ENCODE assay signal across 8 cellular contexts in genomic region chr17:35243459-35244204, GRCh38. TPM values are rescaled to one million over a fixed set of nuclear protein-coding genes. Genes with fewer than 3 reads are reported as not detected.
DNase-seq lines count a peak whose midpoint lies in the region; ATAC-seq and TF ChIP-seq lines count a peak whose summit lies in the region.

No MANE protein-coding gene starts in this region.

- no peak for TF ChIP-seq CTCF in foreskin keratinocyte (conservative IDR thresholded peaks at IDR 0.05)
- no peak for TF ChIP-seq CTCF in tibial nerve (IDR thresholded peaks at IDR 0.05)

- H3K27ac ChIP-seq in foreskin keratinocyte, result peak overlapping the region; percentile 97
- H3K27ac ChIP-seq in tibial nerve, result peak overlapping the region; percentile 92 to 96 (median 95)

- 0 to 1% methylated on average over 17 of the region's 17 CpGs for WGBS in tibial nerve, 2 donors

- TF ChIP-seq EP300 in tibial nerve (IDR thresholded peaks at IDR 0.05), result peak; percentile 11 to 34

- H2AFZ ChIP-seq in neuron (ENCODE audit: low read depth, low read length), result peak overlapping the region; percentile 93

- TF ChIP-seq POLR2A in tibial nerve (IDR thresholded peaks at IDR 0.05), result no peak

- peak; percentile 7 for ATAC-seq in foreskin keratinocyte

- H3K9me3 ChIP-seq in neuron (ENCODE audit: low read length) (no peaks in the 10 kb centered on the region), tibial nerve (no peaks in the 10 kb centered on the region)

- H3K36me3 ChIP-seq in neuron (ENCODE audit: insufficient read depth, low read length) (no peaks in the 10 kb centered on the region), tibial nerve (no peaks in the 10 kb centered on the region)

- H3K4me1 ChIP-seq in foreskin keratinocyte (peaks cover 16% of the 10 kb centered on the region), neuron (ENCODE audit: insufficient read depth, low read length) (peaks cover 20% of the 10 kb centered on the region), tibial nerve (peaks cover 0 to 49% (median 22%) of the 10 kb centered on the region in 4 donors)

- DNase-seq in NK-92 treated with Interleukin-12 subunit alpha and Interleukin-12 subunit beta, amount 100 ng/mL, for 24 hours (lab: John Stamatoyannopoulos, UW), result peak; percentile 47
- DNase-seq in NK-92 (lab: John Stamatoyannopoulos, UW; ENCODE audit: unreplicated experiment) (no peak), foreskin keratinocyte (peak; percentile 44 to 63), tibial nerve (ENCODE audit: low spot score in 2 of 2) (peak; percentile 25 to 66), HPDE6-E6E7 (ENCODE audit: extremely low spot score) (no peak)
- DNase-seq in activated effector memory CD4-positive, alpha-beta T cell treated with Interleukin-2 at 50 U/mL for 16 hours, result peak; percentile 35

- H3K4me3 ChIP-seq in neuron (ENCODE audit: low read length) (peak overlapping the region; percentile 77), tibial nerve (peak overlapping the region; percentile 77 to 87 (median 81))

- H3K27me3 ChIP-seq in foreskin keratinocyte (no peaks in the 10 kb centered on the region), neuron (ENCODE audit: insufficient read depth, low read length) (no peaks in the 10 kb centered on the region), tibial nerve (no peaks in the 10 kb centered on the region)

TF ChIP-seq in PFSK-1, 5 proteins besides CTCF, POLR2A, EP300 and RAD21:
- TF ChIP-seq SIN3A (IDR thresholded peaks at IDR 0.05; ENCODE audit: borderline replicate concordance, insufficient read depth, low read length) (0 out of 2 replicates have a peak, but pooled peaks have one; percentile 15), REST (IDR thresholded peaks at IDR 0.05; ENCODE audit: insufficient read depth in 1 of 2, low read depth in 2 of 2, low read length in 2 of 2) (no peak)
TF ChIP-seq in PFSK-1: peak in this region for 1.

RNA-seq across cellular contexts. Expression of gene SLFN5, which starts 0.8 kb away (rescaled TPM):
- polyA plus RNA-seq in PFSK-1 (2012; ENCODE audit: insufficient read length, low read depth), result 9.4 TPM
- total RNA-seq in foreskin keratinocyte, result 23.5 and 69.3 TPM in 2 replicates
- 3.3 and 8.0 TPM in 2 replicates for polyA plus RNA-seq in foreskin keratinocyte
- 10 to 100 TPM; 21.2 to 22.4 (median 21.6) TPM for total RNA-seq in tibial nerve

RNA-seq across cellular contexts. Expression of gene SLC35G3, which starts 49.4 kb away (rescaled TPM):
- polyA plus RNA-seq in PFSK-1 (2012; ENCODE audit: insufficient read length, low read depth), result not detected
- not detected in 2 replicates for total RNA-seq in foreskin keratinocyte
- not detected in 2 replicates for polyA plus RNA-seq in foreskin keratinocyte
- total RNA-seq in tibial nerve, result not detected

Comparison
In these comparisons a context has a peak if more than half of its experiments do, and no peak if none do; other contexts are left out.
1. DNase-seq: peak in NK-92 treated with Interleukin-12 subunit alpha and Interleukin-12 subunit beta, amount 100 ng/mL, for 24 hours (single experiment), activated effector memory CD4-positive, alpha-beta T cell treated with Interleukin-2 at 50 U/mL for 16 hours (single experiment), foreskin keratinocyte (2 of 2) and tibial nerve (2 of 2); none in NK-92 (single experiment) and HPDE6-E6E7 (single experiment).